ENCODE assay signal across 17 cellular contexts in genomic region chr5:122653087-122654017, GRCh38.
DNase-seq lines count a peak whose midpoint lies in the region; ATAC-seq, FAIRE-seq and TF ChIP-seq lines count a peak whose summit lies in the region.
"Had no signal": no experiment of that assay in that cellular context is flagged by ENCODE, and none has a peak within 500 bp of the region (broad histone marks: within the 10 kb centered on the region; RNA-seq: fewer than 3 reads in every experiment).

No MANE protein-coding gene starts in this region.

- peak; percentile 42 for FAIRE-seq in endothelial cell of umbilical vein (lab: Jason Lieb, UNC)
- FAIRE-seq: GM12878 had no signal

- H2BK15ac ChIP-seq in mesenchymal stem cell (ENCODE audit: low read depth, poor library complexity, severe bottlenecking): no peak overlapping the region

- no peak overlapping the region for H3K14ac ChIP-seq in mesenchymal stem cell (ENCODE audit: low read length in 2 of 2)

- H3K79me1 ChIP-seq in mesenchymal stem cell (replicated peaks; ENCODE audit: low read length, poor library complexity, severe bottlenecking): no peaks in the 10 kb centered on the region

- no peaks in the 10 kb centered on the region for H3F3A ChIP-seq in PC-9 (ENCODE audit: insufficient read depth, low read depth)

- DNase-seq in EL (peak; percentile 43), PC-9 (peak in 1 of 2 experiments; percentile 45), endothelial cell of umbilical vein (ENCODE audit: low read depth, low spot score) (peak; percentile 77), mesenchymal stem cell (peak; percentile 9), substantia nigra (lab: John Stamatoyannopoulos, UW) (no peak), ecto neural progenitor cell (ENCODE audit: low spot score) (no peak), retina (no peak)
- DNase-seq: activated gamma-delta T cell; CD8-positive, alpha-beta memory T cell; effector memory CD8-positive, alpha-beta T cell; NCI-H1048; SHP77; sigmoid colon; stimulated activated CD4-positive, alpha-beta T cell treated with anti-CD3 and anti-CD28 coated beads, Interleukin-2, amount 100 ng/mL, for 48 hours had no signal

- no peak overlapping the region for H3K4ac ChIP-seq in mesenchymal stem cell (ENCODE audit: low read depth in 1 of 2, low read length in 2 of 2)

- H2BK12ac ChIP-seq in mesenchymal stem cell (ENCODE audit: low read length in 2 of 2): no peak overlapping the region

- POLR2A ChIA-PET in PC-9 (lab: Charles Lee; ENCODE audit: unreplicated experiment) (no interaction called here), endothelial cell of umbilical vein (lab: Charles Lee) (no interaction called here)

- no TSS peak for BruUV-seq in PC-9 (replicated peaks; lab: Mats Ljungman, UMichigan)
- BruUV-seq in endothelial cell of umbilical vein (replicated peaks; lab: Mats Ljungman, UMichigan): no TSS peak

- H3K79me2 ChIP-seq in PC-9 (ENCODE audit: low read depth) (no peaks in the 10 kb centered on the region), endothelial cell of umbilical vein (ENCODE audit: control insufficient read depth, insufficient read depth, low read length) (no peaks in the 10 kb centered on the region)

- H3K4me2 ChIP-seq in PC-9: no peak overlapping the region
- H3K4me2 ChIP-seq in endothelial cell of umbilical vein (ENCODE audit: insufficient read depth, low read length): no peak overlapping the region
- H3K4me2 ChIP-seq in mesenchymal stem cell (ENCODE audit: low read length, poor library complexity, severe bottlenecking): no peak overlapping the region

- TF ChIP-seq POLR2A in endothelial cell of umbilical vein (IDR thresholded peaks at IDR 0.05; ENCODE audit: low read depth, low read length): no peak

- no peaks in the 10 kb centered on the region for H3K9me1 ChIP-seq in endothelial cell of umbilical vein (replicated peaks; ENCODE audit: control insufficient read depth, extremely low read depth, insufficient read depth, low read length)

- H4K20me1 ChIP-seq in PC-9 (ENCODE audit: insufficient read depth): no peaks in the 10 kb centered on the region
- no peaks in the 10 kb centered on the region for H4K20me1 ChIP-seq in endothelial cell of umbilical vein (replicated peaks; ENCODE audit: control insufficient read depth, extremely low read depth, insufficient read depth, low read length)

- H3K9me3 ChIP-seq in PC-9 (ENCODE audit: insufficient read depth, low read depth): 0 out of 2 replicates have a peak, but pooled peaks cover 4% of the 10 kb centered on the region
- H3K9me3 ChIP-seq in endothelial cell of umbilical vein (replicated peaks; ENCODE audit: control insufficient read depth, insufficient read depth, low read length): no peaks in the 10 kb centered on the region
- no peaks in the 10 kb centered on the region for H3K9me3 ChIP-seq in mesenchymal stem cell (ENCODE audit: control insufficient read depth, low read length)
- H3K9me3 ChIP-seq: sigmoid colon had no signal

- H3K9me2 ChIP-seq in PC-9 (ENCODE audit: insufficient read depth): no peaks in the 10 kb centered on the region; the same call in 1 of the 2 replicates

- H2AK5ac ChIP-seq in mesenchymal stem cell (ENCODE audit: low read length, severe bottlenecking): no peak overlapping the region

- whole genome bisulfite sequencing in mesenchymal stem cell: 93% methylated on average over 1 of the region's 3 CpGs

- H3K36me3 ChIP-seq in PC-9 (ENCODE audit: low read depth) (no peaks in the 10 kb centered on the region), endothelial cell of umbilical vein (ENCODE audit: control insufficient read depth in 2 of 2, extremely low read depth in 1 of 2, insufficient read depth in 2 of 2, low read length in 2 of 2) (no peaks in the 10 kb centered on the region), mesenchymal stem cell (ENCODE audit: control insufficient read depth in 1 of 2, insufficient read depth in 2 of 2, low read depth in 1 of 2, low read length in 2 of 2) (no peaks in the 10 kb centered on the region)
- H3K36me3 ChIP-seq: cardiac muscle cell, sigmoid colon had no signal

- H3K4me1 ChIP-seq in PC-9 (replicated peaks; ENCODE audit: insufficient read depth) (peaks cover 8% of the 10 kb centered on the region; the same call in 1 of the 2 replicates), endothelial cell of umbilical vein (ENCODE audit: control insufficient read depth, extremely low read depth, insufficient read depth, low read length) (no peaks in the 10 kb centered on the region), mesenchymal stem cell (ENCODE audit: control insufficient read depth, insufficient read depth, low read depth, low read length) (no peaks in the 10 kb centered on the region)
- H3K4me1 ChIP-seq: sigmoid colon had no signal

- peak overlapping the region; percentile 48 for H3K27ac ChIP-seq in PC-9
- no peak overlapping the region for H3K27ac ChIP-seq in endothelial cell of umbilical vein (ENCODE audit: insufficient read depth, low read depth, low read length)
- no peak overlapping the region for H3K27ac ChIP-seq in mesenchymal stem cell (ENCODE audit: low read length, poor library complexity, severe bottlenecking)
- H3K27ac ChIP-seq in substantia nigra (ENCODE audit: low read depth, low read length, poor library complexity, severe bottlenecking): no peak overlapping the region
- H3K27ac ChIP-seq: cardiac muscle cell, sigmoid colon had no signal

- TF ChIP-seq CTCF in PC-9 (conservative IDR thresholded peaks at IDR 0.05) (no peak), endothelial cell of umbilical vein (IDR thresholded peaks at IDR 0.05; ENCODE audit: extremely low read depth in 1 of 2, insufficient read depth in 1 of 2, low read depth in 1 of 2, low read length in 2 of 2) (no peak)

- H2AFZ ChIP-seq in PC-9 (no peak overlapping the region), endothelial cell of umbilical vein (ENCODE audit: low read depth, low read length) (no peak overlapping the region), mesenchymal stem cell (ENCODE audit: low read depth, low read length) (no peak overlapping the region)

- H4K91ac ChIP-seq in mesenchymal stem cell (ENCODE audit: low read length): no peak overlapping the region

- H2BK120ac ChIP-seq in mesenchymal stem cell (ENCODE audit: low read depth, low read length): no peak overlapping the region

- H3K9ac ChIP-seq in endothelial cell of umbilical vein (replicated peaks; ENCODE audit: extremely low read depth, insufficient read depth, low read length) (no peak overlapping the region), mesenchymal stem cell (ENCODE audit: low read length) (no peak overlapping the region)

- dilution Hi-C loops in endothelial cell of umbilical vein (cut with MboI; ENCODE audit: extremely low pct_ligation_motif_present, low sequenced_read_pairs): no loop called here

- H3K23ac ChIP-seq in mesenchymal stem cell (ENCODE audit: low read length in 2 of 2): no peak overlapping the region

- no peak overlapping the region for H2BK5ac ChIP-seq in mesenchymal stem cell (ENCODE audit: low read depth, low read length, poor library complexity, severe bottlenecking)

- H4K8ac ChIP-seq in mesenchymal stem cell (ENCODE audit: low read length): no peak overlapping the region

- H3K4me3 ChIP-seq in PC-9: no peak overlapping the region
- no peak overlapping the region for H3K4me3 ChIP-seq in endothelial cell of umbilical vein (replicated peaks in 1 of 3; ENCODE audit: insufficient read depth in 1 of 3, low read depth in 1 of 3, low read length in 3 of 3)
- no peak overlapping the region for H3K4me3 ChIP-seq in mesenchymal stem cell (ENCODE audit: insufficient read depth in 1 of 2, low read depth in 1 of 2, low read length in 2 of 2)
- H3K4me3 ChIP-seq: cardiac muscle cell, GM12878, sigmoid colon had no signal

- no peak overlapping the region for H3K18ac ChIP-seq in mesenchymal stem cell (ENCODE audit: low read depth in 1 of 2, low read length in 2 of 2)

- H3K27me3 ChIP-seq in PC-9 (ENCODE audit: insufficient read depth, low read depth) (no peaks in the 10 kb centered on the region), endothelial cell of umbilical vein (ENCODE audit: control insufficient read depth in 2 of 2, insufficient read depth in 2 of 2, low read length in 2 of 2) (no peaks in the 10 kb centered on the region), mesenchymal stem cell (ENCODE audit: control insufficient read depth in 1 of 2, insufficient read depth in 1 of 2, low read length in 2 of 2) (no peaks in the 10 kb centered on the region)
- H3K27me3 ChIP-seq: cardiac muscle cell, sigmoid colon had no signal

- intact Hi-C loops in PC-9 (cut with micrococcal nuclease; ENCODE audit: unreplicated experiment) (no loop called here), endothelial cell of umbilical vein (cut with micrococcal nuclease) (no loop called here)

- ATAC-seq in GM21737 (IDR thresholded peaks at IDR 0.05; ENCODE audit: unreplicated experiment): no peak
- ATAC-seq: effector memory CD8-positive, alpha-beta T cell; GM12878 had no signal

- CTCF ChIA-PET in PC-9 (lab: Charles Lee) (no interaction called here), endothelial cell of umbilical vein (lab: Charles Lee) (no interaction called here)

TF ChIP-seq in endothelial cell of umbilical vein, 7 proteins besides CTCF, POLR2A, EP300 and RAD21:
- TF ChIP-seq FOS (IDR thresholded peaks at IDR 0.05; ENCODE audit: borderline replicate concordance, insufficient read depth, low read length) (peak; percentile 28), GATA2 (IDR thresholded peaks at IDR 0.05; ENCODE audit: insufficient read depth, insufficient read length, low read depth, low read length) (no peak)

Comparison
In these comparisons a context has a peak if more than half of its experiments do, and no peak if none do; other contexts are left out.
1. DNase-seq: peak in EL (single experiment), endothelial cell of umbilical vein (single experiment) and mesenchymal stem cell (single experiment); none in substantia nigra (0 of 49), ecto neural progenitor cell (single experiment) and retina (single experiment).